8 cellular contexts compared by ENCODE assay signal in genomic region chr14:22836301-22837058, GRCh38. TPM values are rescaled to one million over a fixed set of nuclear protein-coding genes. Genes with fewer than 3 reads are reported as not detected.
DNase-seq lines count a peak whose midpoint lies in the region; ATAC-seq and TF ChIP-seq lines count a peak whose summit lies in the region.

MMP14 (plus strand) TSS chr14:22836585; CDS start chr14:22836818, 233 bp downstream.

- intact Hi-C loops in activated B cell treated with CpG ODN at 0.5 μM for 24 hours (cut with micrococcal nuclease) = loop anchor here (1.0 kb wide), 1 partner anchor 7 kb away; the partner anchor contains the start of gene MRPL52

- DNase-seq in activated T-cell treated with anti-CD3 and anti-CD28 coated beads, Interleukin-2, amount 50 U/mL, for 24 hours = no peak
- DNase-seq in activated T-cell treated with anti-CD3 and anti-CD28 coated beads, Interleukin-2, amount 50 U/mL, for 1 hour = no peak
- DNase-seq in activated B cell treated with CpG ODN at 0.5 μM for 24 hours (no peak), foreskin fibroblast (peak; percentile 93 to 97), nephron progenitor cell (peak; percentile 57), AML-193 (lab: John Stamatoyannopoulos, UW) (no peak), NCI-H774 (lab: John Stamatoyannopoulos, UW) (no peak)

- H3K4me3 Mint-ChIP-seq in activated T-cell treated with anti-CD3 and anti-CD28 coated beads, Interleukin-2, amount 50 U/mL, for 24 hours = peak within 1 kb of the TSS; percentile 67
- H3K4me3 Mint-ChIP-seq in activated B cell treated with CpG ODN at 0.5 μM for 24 hours = peak within 1 kb of the TSS; percentile 88
- peak within 1 kb of the TSS; percentile 99 for H3K4me3 Mint-ChIP-seq in nephron progenitor cell

- peaks cover 47% of the 10 kb centered on the region for H3K36me3 Mint-ChIP-seq in activated T-cell treated with anti-CD3 and anti-CD28 coated beads, Interleukin-2, amount 50 U/mL, for 24 hours (ENCODE audit: low read depth)
- H3K36me3 Mint-ChIP-seq in activated B cell treated with CpG ODN at 0.5 μM for 24 hours (ENCODE audit: low read depth) = peaks cover 35% of the 10 kb centered on the region
- H3K36me3 Mint-ChIP-seq in nephron progenitor cell (ENCODE audit: low read depth) = peaks cover 40% of the 10 kb centered on the region

- H3K27me3 Mint-ChIP-seq in activated T-cell treated with anti-CD3 and anti-CD28 coated beads, Interleukin-2, amount 50 U/mL, for 24 hours = peaks cover 21% of the 10 kb centered on the region
- H3K27me3 Mint-ChIP-seq in activated B cell treated with CpG ODN at 0.5 μM for 24 hours = peaks cover 2% of the 10 kb centered on the region
- peaks cover 4% of the 10 kb centered on the region for H3K27me3 Mint-ChIP-seq in nephron progenitor cell (ENCODE audit: low read depth, poor library complexity)

- CTCF ChIA-PET in activated B cell treated with CpG ODN at 0.5 μM for 24 hours (lab: Charles Lee) = interaction anchor here (1.2 to 4.2 kb wide), 4 partner anchors 14 to 266 kb away, joined by 5 to 17 read pairs (median 7); no protein-coding TSS in a partner anchor

- no peaks in the 10 kb centered on the region for H3K9me3 Mint-ChIP-seq in activated T-cell treated with anti-CD3 and anti-CD28 coated beads, Interleukin-2, amount 50 U/mL, for 24 hours
- H3K9me3 Mint-ChIP-seq in activated B cell treated with CpG ODN at 0.5 μM for 24 hours = no peaks in the 10 kb centered on the region
- H3K9me3 Mint-ChIP-seq in nephron progenitor cell = no peaks in the 10 kb centered on the region

- no peak for TF ChIP-seq CTCF in activated B cell treated with CpG ODN at 0.5 μM for 24 hours (IDR thresholded peaks at IDR 0.05)
- peak; percentile 70 for TF ChIP-seq CTCF in foreskin fibroblast (IDR thresholded peaks at IDR 0.05; ENCODE audit: low read depth, low read length)
- peak; percentile 27 for TF ChIP-seq CTCF in nephron progenitor cell (IDR thresholded peaks at IDR 0.05)

- H3K4me3 ChIP-seq in foreskin fibroblast (ENCODE audit: low read depth in 1 of 2, low read length in 2 of 2) = peak within 1 kb of the TSS; percentile 89 to 90

- peaks cover 19% of the 10 kb centered on the region for H3K4me1 Mint-ChIP-seq in activated T-cell treated with anti-CD3 and anti-CD28 coated beads, Interleukin-2, amount 50 U/mL, for 24 hours (ENCODE audit: low read depth)
- H3K4me1 Mint-ChIP-seq in activated B cell treated with CpG ODN at 0.5 μM for 24 hours (peaks cover 17% of the 10 kb centered on the region), nephron progenitor cell (peaks cover 39% of the 10 kb centered on the region)

- peak within 1 kb of the TSS; percentile 55 for H3K27ac Mint-ChIP-seq in activated T-cell treated with anti-CD3 and anti-CD28 coated beads, Interleukin-2, amount 50 U/mL, for 24 hours
- peak within 1 kb of the TSS; percentile 76 for H3K27ac Mint-ChIP-seq in activated B cell treated with CpG ODN at 0.5 μM for 24 hours
- peak within 1 kb of the TSS; percentile 98 for H3K27ac Mint-ChIP-seq in nephron progenitor cell

- POLR2A ChIA-PET in activated B cell treated with CpG ODN at 0.5 μM for 24 hours (lab: Charles Lee) = interaction anchor here (0.5 to 4.7 kb wide), 14 partner anchors 8 to 275 kb away, joined by 3 to 33 read pairs (median 6); partner anchors contain the start of genes LRP10, OXA1L and RBM23

- ATAC-seq in activated B cell treated with CpG ODN at 0.5 μM for 24 hours (ENCODE audit: low read depth) (peak; percentile 38), HG03469 (IDR thresholded peaks at IDR 0.05; ENCODE audit: unreplicated experiment) (no peak)

RNA-seq across cellular contexts. Expression of gene MMP14, which starts in this region (rescaled TPM):
- total RNA-seq in activated B cell treated with CpG ODN at 0.5 μM for 24 hours = 3.4 and 4.1 TPM in 2 replicates

Comparison
In these comparisons a context has a peak if more than half of its experiments do, and no peak if none do; other contexts are left out.
1. DNase-seq: peak in foreskin fibroblast (2 of 2) and nephron progenitor cell (single experiment); none in activated T-cell treated with anti-CD3 and anti-CD28 coated beads, Interleukin-2, amount 50 U/mL, for 24 hours (single experiment), activated T-cell treated with anti-CD3 and anti-CD28 coated beads, Interleukin-2, amount 50 U/mL, for 1 hour (single experiment), activated B cell treated with CpG ODN at 0.5 μM for 24 hours (single experiment), AML-193 (0 of 2) and NCI-H774 (single experiment).
2. Peak in every context shown above with its lines, with median percentiles within 50 percentile points of each other: H3K27ac Mint-ChIP-seq and H3K4me3 Mint-ChIP-seq.